ENCODE assay signal across 17 cellular contexts in the genomic region with DNA sequence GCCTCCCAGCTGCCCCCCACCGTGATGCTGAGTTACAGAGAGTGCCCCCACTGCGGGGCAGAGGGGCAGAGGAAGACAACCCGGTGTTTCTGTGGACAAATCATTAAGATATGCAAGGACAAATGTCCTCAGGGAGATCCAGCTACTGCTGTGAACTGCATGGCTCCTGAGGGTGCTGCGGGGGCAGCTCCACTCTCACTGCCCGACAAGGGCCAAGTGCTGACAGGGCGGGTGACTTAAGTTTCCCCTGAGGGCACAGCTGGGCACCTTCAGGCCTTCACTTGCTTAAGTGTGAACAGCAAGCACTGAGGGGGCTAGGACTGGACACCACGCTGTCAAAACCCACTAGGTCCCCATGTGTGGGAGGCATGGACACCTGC. TPM values are rescaled to one million over a fixed set of nuclear protein-coding genes. Genes with fewer than 3 reads are reported as not detected.
DNase-seq lines count a peak whose midpoint lies in the region; ATAC-seq, FAIRE-seq and TF ChIP-seq lines count a peak whose summit lies in the region.
"Had no signal": no experiment of that assay in that cellular context is flagged by ENCODE, and none has a peak within 500 bp of the region (broad histone marks: within the 10 kb centered on the region; RNA-seq: fewer than 3 reads in every experiment).

No MANE protein-coding gene starts in this region.

- H3K79me2 ChIP-seq in astrocyte (ENCODE audit: insufficient read depth, low read length): no peaks in the 10 kb centered on the region

- H3K4me3 Mint-ChIP-seq in T-helper 2 cell treated with Interferon-gamma antibody and Interleukin-4, amounts not matched to agents 5 μg/mL and 100 μg/mL, for 36 hours: no peak overlapping the region
- H3K4me3 Mint-ChIP-seq in astrocyte (ENCODE audit: unreplicated experiment): peak overlapping the region; percentile 50
- H3K4me3 Mint-ChIP-seq: stimulated activated memory B cell treated with anti-CD40 and anti-IgM and Interleukin-4, amounts not matched to agents 10 μg/mL and 1 μg/mL and 100 μg/mL, for 72 hours had no signal

- H3K9me3 Mint-ChIP-seq in T-helper 2 cell treated with Interferon-gamma antibody and Interleukin-4, amounts not matched to agents 5 μg/mL and 100 μg/mL, for 36 hours: no peaks in the 10 kb centered on the region
- H3K9me3 Mint-ChIP-seq in astrocyte (ENCODE audit: unreplicated experiment): no peaks in the 10 kb centered on the region
- H3K9me3 Mint-ChIP-seq: CD4-positive, CD25-positive, alpha-beta regulatory T cell; immature natural killer cell; stimulated activated memory B cell treated with anti-CD40 and anti-IgM and Interleukin-4, amounts not matched to agents 10 μg/mL and 1 μg/mL and 100 μg/mL, for 72 hours had no signal

- peak overlapping the region; percentile 35 for H3K9ac ChIP-seq in astrocyte (ENCODE audit: low read length)
- H3K9ac ChIP-seq in neuronal stem cell (ENCODE audit: low read depth, low read length, poor library complexity): no peak overlapping the region

- H2BK12ac ChIP-seq in neuronal stem cell (ENCODE audit: low read length): no peak overlapping the region

- FAIRE-seq in astrocyte (lab: Jason Lieb, UNC): no peak

- no peak overlapping the region for H3K23ac ChIP-seq in neuronal stem cell (ENCODE audit: low read depth, low read length, poor library complexity)

- H3K27me3 Mint-ChIP-seq in T-helper 2 cell treated with Interferon-gamma antibody and Interleukin-4, amounts not matched to agents 5 μg/mL and 100 μg/mL, for 36 hours (ENCODE audit: low read depth): no peaks in the 10 kb centered on the region
- no peaks in the 10 kb centered on the region for H3K27me3 Mint-ChIP-seq in astrocyte (ENCODE audit: low read depth, unreplicated experiment)
- H3K27me3 Mint-ChIP-seq: stimulated activated memory B cell treated with anti-CD40 and anti-IgM and Interleukin-4, amounts not matched to agents 10 μg/mL and 1 μg/mL and 100 μg/mL, for 72 hours had no signal

- H3K4me2 ChIP-seq in astrocyte (ENCODE audit: low read length) (peak overlapping the region; percentile 53), neuronal stem cell (ENCODE audit: insufficient read depth, low read length, poor library complexity, severe bottlenecking) (no peak overlapping the region)

- no peak for ATAC-seq in activated CD4-positive, CD25-positive, alpha-beta regulatory T cell treated with anti-CD3 and anti-CD28 coated beads, Interleukin-2, amount 50 U/mL, for 24 hours
- ATAC-seq: stimulated activated memory B cell treated with anti-CD40 and anti-IgM and Interleukin-4, amounts not matched to agents 10 μg/mL and 1 μg/mL and 100 μg/mL, for 72 hours had no signal

- no peak overlapping the region for H2AK5ac ChIP-seq in neuronal stem cell (ENCODE audit: low read depth, low read length)

- H3K4me3 ChIP-seq in astrocyte (ENCODE audit: insufficient read depth, low read depth, low read length) (no peak overlapping the region), neuronal stem cell (ENCODE audit: low read length in 2 of 2) (no peak overlapping the region)
- H3K4me3 ChIP-seq: skin epidermis, upper lobe of left lung had no signal

- H3K27ac ChIP-seq in astrocyte (ENCODE audit: low read depth, low read length): peak overlapping the region; percentile 45
- H3K27ac ChIP-seq in neuronal stem cell (replicated peaks; ENCODE audit: low read length): no peak overlapping the region
- H3K27ac ChIP-seq: neutrophil, skin epidermis, upper lobe of left lung had no signal

- peaks cover 72% of the 10 kb centered on the region for H4K20me1 ChIP-seq in astrocyte (ENCODE audit: insufficient read depth, low read length)

- H3K27me3 ChIP-seq in astrocyte (ENCODE audit: insufficient read depth, low read length) (no peaks in the 10 kb centered on the region), neuronal stem cell (ENCODE audit: control insufficient read depth in 3 of 3, insufficient read depth in 3 of 3, low read depth in 1 of 3, low read length in 3 of 3) (no peaks in the 10 kb centered on the region)
- H3K27me3 ChIP-seq: neutrophil, upper lobe of left lung had no signal

- H2BK5ac ChIP-seq in neuronal stem cell (ENCODE audit: low read length): peak overlapping the region; percentile 10

- no peak overlapping the region for H3K4ac ChIP-seq in neuronal stem cell (ENCODE audit: low read length)

- no CpG with 5 or more reads among the region's 7 CpGs for WGBS in neuronal stem cell (ENCODE audit: extremely low coverage in 2 of 2, insufficient read length in 2 of 2, insufficient replicate concordance in 1 of 2), 2 donors

- H4K91ac ChIP-seq in neuronal stem cell (ENCODE audit: low read depth, low read length, poor library complexity): no peak overlapping the region

- TF ChIP-seq CTCF in astrocyte (IDR thresholded peaks at IDR 0.05; ENCODE audit: insufficient read depth, low read depth, low read length): no peak

- peaks cover 48% of the 10 kb centered on the region for H3K36me3 Mint-ChIP-seq in T-helper 2 cell treated with Interferon-gamma antibody and Interleukin-4, amounts not matched to agents 5 μg/mL and 100 μg/mL, for 36 hours (ENCODE audit: low read depth)
- peaks cover 19% of the 10 kb centered on the region for H3K36me3 Mint-ChIP-seq in astrocyte (ENCODE audit: low read depth, unreplicated experiment)

- no peak overlapping the region for H4K8ac ChIP-seq in neuronal stem cell (ENCODE audit: low read depth, low read length)

- peaks cover 23% of the 10 kb centered on the region for H3K4me1 Mint-ChIP-seq in T-helper 2 cell treated with Interferon-gamma antibody and Interleukin-4, amounts not matched to agents 5 μg/mL and 100 μg/mL, for 36 hours (ENCODE audit: low read depth)
- peaks cover 26% of the 10 kb centered on the region for H3K4me1 Mint-ChIP-seq in astrocyte (ENCODE audit: low read depth, unreplicated experiment)
- H3K4me1 Mint-ChIP-seq: stimulated activated memory B cell treated with anti-CD40 and anti-IgM and Interleukin-4, amounts not matched to agents 10 μg/mL and 1 μg/mL and 100 μg/mL, for 72 hours had no signal

- no peaks in the 10 kb centered on the region for H3K9me3 ChIP-seq in astrocyte (ENCODE audit: insufficient read depth, low read depth, low read length)
- H3K9me3 ChIP-seq in neuronal stem cell (replicated peaks in 1 of 2; ENCODE audit: control insufficient read depth in 2 of 2, insufficient read depth in 1 of 2, low read depth in 1 of 2, low read length in 2 of 2): peaks cover 0 to 10% of the 10 kb centered on the region in 2 donors
- H3K9me3 ChIP-seq: neutrophil, upper lobe of left lung had no signal

- H3K27ac Mint-ChIP-seq in T-helper 2 cell treated with Interferon-gamma antibody and Interleukin-4, amounts not matched to agents 5 μg/mL and 100 μg/mL, for 36 hours: peak overlapping the region; percentile 45
- H3K27ac Mint-ChIP-seq in astrocyte (ENCODE audit: unreplicated experiment): peak overlapping the region; percentile 58
- H3K27ac Mint-ChIP-seq: CD4-positive, CD25-positive, alpha-beta regulatory T cell; stimulated activated memory B cell treated with anti-CD40 and anti-IgM and Interleukin-4, amounts not matched to agents 10 μg/mL and 1 μg/mL and 100 μg/mL, for 72 hours had no signal

- no peak overlapping the region for H3K14ac ChIP-seq in neuronal stem cell (ENCODE audit: low read length)

- H3K18ac ChIP-seq in neuronal stem cell (ENCODE audit: low read length): no peak overlapping the region

- no peak overlapping the region for H2BK120ac ChIP-seq in neuronal stem cell (ENCODE audit: low read depth, low read length)

- DNase-seq in T-helper 2 cell treated with Interferon-gamma antibody and Interleukin-4, amounts not matched to agents 5 μg/mL and 100 μg/mL, for 36 hours (ENCODE audit: low spot score): no peak
- DNase-seq in T-helper 2 cell (no peak), M059J (ENCODE audit: low read depth) (peak; percentile 40), astrocyte (ENCODE audit: low read depth) (no peak), neuronal stem cell (ENCODE audit: low spot score) (no peak), globus pallidus (ENCODE audit: low spot score) (no peak), retina (no peak)
- DNase-seq: activated CD4-positive, alpha-beta T cell treated with anti-CD3 and anti-CD28 coated beads for 1 hour; mesendoderm; NCI-H526 treated with DMSO at 0.1 percent for 48 hours had no signal

- H2AFZ ChIP-seq in astrocyte (ENCODE audit: low read depth, low read length) (no peak overlapping the region), neuronal stem cell (ENCODE audit: low read length) (no peak overlapping the region)

- H3K4me1 ChIP-seq in astrocyte (ENCODE audit: insufficient read depth, low read length) (peaks cover 19% of the 10 kb centered on the region), neuronal stem cell (ENCODE audit: control insufficient read depth in 2 of 2, insufficient read depth in 1 of 2, low read depth in 1 of 2, low read length in 2 of 2) (peaks cover 0 to 2% of the 10 kb centered on the region in 2 donors)
- H3K4me1 ChIP-seq: upper lobe of left lung had no signal

- H2BK15ac ChIP-seq in neuronal stem cell (ENCODE audit: low read length): no peak overlapping the region

- H3K79me1 ChIP-seq in neuronal stem cell (ENCODE audit: low read depth, low read length): peaks cover 5% of the 10 kb centered on the region

- peaks cover 34% of the 10 kb centered on the region for H3K36me3 ChIP-seq in astrocyte (ENCODE audit: insufficient read depth, low read length)
- peaks cover 49 to 72% of the 10 kb centered on the region in 2 donors for H3K36me3 ChIP-seq in neuronal stem cell (replicated peaks in 1 of 2; ENCODE audit: control insufficient read depth in 2 of 2, insufficient read depth in 2 of 2, low read length in 2 of 2)

RNA-seq across cellular contexts. Expression of a gene that starts 26.2 kb away (rescaled TPM):
- total RNA-seq in M059J (2014; rRNA removed; shearing (Covaris generic)): 13.8 and 19.1 TPM in 2 replicates
- 11.0 and 13.5 TPM in 2 replicates for total RNA-seq in astrocyte
- polyA plus RNA-seq in neuronal stem cell (2013, experiment 1 of 2): 14.5 TPM
- 15.3 TPM for polyA plus RNA-seq in neuronal stem cell (2013, experiment 2 of 2)

RNA-seq across cellular contexts. Expression of a gene that starts 38.5 kb away (rescaled TPM):
- total RNA-seq in M059J (2014; rRNA removed; shearing (Covaris generic)): 26.1 and 42.6 TPM in 2 replicates
- total RNA-seq in astrocyte: 39.0 and 39.2 TPM in 2 replicates
- 50.1 TPM for polyA plus RNA-seq in neuronal stem cell (2013, experiment 1 of 2)
- 49.8 TPM for polyA plus RNA-seq in neuronal stem cell (2013, experiment 2 of 2)

RNA-seq across cellular contexts. Expression of a gene that starts 50.1 kb away (rescaled TPM):
- 40.4 and 53.4 TPM in 2 replicates for total RNA-seq in M059J (2014; rRNA removed; shearing (Covaris generic))
- total RNA-seq in astrocyte: 37.1 and 37.3 TPM in 2 replicates
- polyA plus RNA-seq in neuronal stem cell (2013, experiment 1 of 2): 34.3 TPM
- polyA plus RNA-seq in neuronal stem cell (2013, experiment 2 of 2): 35.7 TPM
